In the genomic region with DNA sequence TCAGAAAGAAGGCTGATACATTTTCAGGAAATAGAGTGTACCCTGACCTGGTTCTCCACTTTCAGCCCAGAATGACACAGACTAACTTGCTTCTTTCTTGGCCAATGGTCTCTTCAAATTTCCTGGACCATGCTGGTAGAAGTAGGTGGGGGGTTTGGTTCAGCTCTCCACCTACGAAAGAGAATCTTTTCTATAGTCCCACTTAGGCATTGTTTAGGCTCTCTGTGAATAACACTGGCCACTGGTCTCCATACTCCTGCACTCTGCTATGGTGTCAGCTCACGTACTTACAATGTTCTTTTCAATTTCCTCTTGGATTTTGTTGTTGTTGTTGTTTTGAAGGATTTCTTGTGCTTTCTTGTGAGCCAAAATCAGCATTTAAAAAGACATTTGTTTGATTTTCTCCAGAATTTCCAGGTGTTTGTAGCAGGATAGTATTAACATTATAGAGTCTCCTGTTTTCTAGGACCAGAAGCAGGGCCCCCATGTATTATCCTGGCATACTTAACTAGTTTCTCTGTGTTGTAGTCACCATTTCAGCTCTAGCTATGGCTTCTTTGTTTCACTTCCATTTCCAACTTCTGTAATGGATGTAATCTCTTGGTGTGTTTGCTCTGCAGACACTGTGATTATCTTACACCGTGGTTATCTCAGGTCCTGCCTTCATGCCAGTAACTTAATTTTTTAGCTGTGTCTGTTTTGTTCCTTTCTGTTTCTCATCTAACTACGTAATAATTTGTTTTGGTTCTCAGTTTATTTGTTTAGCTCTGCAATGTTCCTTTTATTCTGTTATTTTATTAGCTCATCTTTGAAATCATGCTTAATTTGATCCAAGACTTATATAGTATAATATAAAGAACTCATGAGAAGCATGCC, we compare ENCODE assay signal across 1 cellular context.
TF ChIP-seq lines count a peak whose summit lies in the region.

No MANE protein-coding gene starts in this region.

TF ChIP-seq in H1, 55 proteins besides CTCF, POLR2A, EP300 and RAD21:
- TF ChIP-seq CHD7 (IDR thresholded peaks at IDR 0.05; ENCODE audit: insufficient replicate concordance, low read length) (no peak), SAP30 (IDR thresholded peaks at IDR 0.05; ENCODE audit: insufficient read depth, insufficient replicate concordance, low read length) (no peak), CHD1 (IDR thresholded peaks at IDR 0.05; ENCODE audit: low read depth, low read length) (no peak), NRF1 (IDR thresholded peaks at IDR 0.05; ENCODE audit: low read depth, low read length) (no peak), ASH2L (IDR thresholded peaks at IDR 0.05; ENCODE audit: low read length) (no peak), JUN (IDR thresholded peaks at IDR 0.05; ENCODE audit: low read depth, low read length) (no peak), SP2 (IDR thresholded peaks at IDR 0.05; ENCODE audit: low read length) (no peak), SIX5 (IDR thresholded peaks at IDR 0.05; ENCODE audit: low read depth, low read length) (no peak), SP1 (IDR thresholded peaks at IDR 0.05; ENCODE audit: low read depth, low read length) (no peak), KDM5A (IDR thresholded peaks at IDR 0.05; ENCODE audit: low read length) (no peak), TCF12 (IDR thresholded peaks at IDR 0.05; ENCODE audit: low read depth, low read length) (no peak), CBX5 (IDR thresholded peaks at IDR 0.05; ENCODE audit: low read depth, low read length) (no peak), RNF2 (IDR thresholded peaks at IDR 0.05; ENCODE audit: borderline replicate concordance, low read depth, low read length, missing control alignments, poor library complexity, severe bottlenecking) (no peak), GTF2F1 (IDR thresholded peaks at IDR 0.05; ENCODE audit: borderline replicate concordance, low read depth, low read length) (no peak), POU5F1 (IDR thresholded peaks at IDR 0.05; ENCODE audit: low read depth, low read length) (no peak), KDM1A (IDR thresholded peaks at IDR 0.05; ENCODE audit: borderline replicate concordance, low read length) (no peak), SRF (IDR thresholded peaks at IDR 0.05; ENCODE audit: low read depth, low read length) (no peak)
TF ChIP-seq in H1: peak in this region for 0.
